13 cellular contexts compared by ENCODE assay signal in the genomic region with DNA sequence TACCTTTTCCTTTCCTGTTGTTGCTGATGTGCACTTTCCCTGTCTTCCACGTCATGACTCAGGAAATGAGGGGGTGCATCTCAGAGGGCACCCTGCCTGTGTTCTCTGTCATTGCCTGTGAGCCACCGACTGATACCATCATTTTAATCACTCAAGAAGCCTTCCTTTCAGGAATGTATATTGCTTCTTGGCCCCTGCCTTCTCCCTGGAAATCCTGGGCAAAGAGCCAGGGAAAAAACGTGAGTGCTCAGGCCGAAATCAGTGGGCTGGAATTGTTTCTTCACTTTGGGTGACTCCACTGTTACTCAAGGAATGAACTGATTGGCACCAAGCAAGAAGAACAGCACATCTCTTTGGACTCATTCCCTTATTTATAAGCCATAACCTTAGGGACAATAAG.
A peak's percentile ranks its signal among the peaks of the same experiment; 100 is the strongest.
DNase-seq lines count a peak whose midpoint lies in the region; ATAC-seq and TF ChIP-seq lines count a peak whose summit lies in the region.
"Had no signal": no experiment of that assay in that cellular context is flagged by ENCODE, and none has a peak within 500 bp of the region (broad histone marks: within the 10 kb centered on the region; RNA-seq: fewer than 3 reads in every experiment).

No MANE protein-coding gene starts in this region.

- H2AFZ ChIP-seq in ACC112 (ENCODE audit: low read length, unreplicated experiment), result no peak overlapping the region
- no peak overlapping the region for H2AFZ ChIP-seq in GM23248

- ATAC-seq in foreskin keratinocyte, result peak; percentile 71

- H3K9ac ChIP-seq in GM23248, result no peak overlapping the region

- TF ChIP-seq POLR2A in testis (IDR thresholded peaks at IDR 0.05), result no peak

- peak; percentile 95 for DNase-seq in GM23248
- peak; percentile 21 for DNase-seq in T1000 (lab: John Stamatoyannopoulos, UW)
- DNase-seq in foreskin keratinocyte, result peak; percentile 76 to 90
- DNase-seq in 8988T, result no peak
- DNase-seq in NCI-H524 treated with DMSO at 0.1 percent for 48 hours (lab: John Stamatoyannopoulos, UW), result no peak
- DNase-seq in testis, result no peak
- DNase-seq in KBM-7, result no peak
- DNase-seq: activated CD4-positive, alpha-beta T cell treated with anti-CD3 and anti-CD28 coated beads for 1 hour; activated effector memory CD4-positive, alpha-beta T cell treated with anti-CD3 and anti-CD28 coated beads, Interleukin-2, amount 50 U/mL, for 16 hours; CD8-positive, alpha-beta memory T cell; NCI-H2081 treated with DMSO at 0.1 percent for 48 hours; Peyer's patch had no signal

- H3K27ac ChIP-seq in ACC112 (ENCODE audit: low read depth, low read length), result peak overlapping the region; percentile 76
- peak overlapping the region; percentile 76 for H3K27ac ChIP-seq in GM23248
- peak overlapping the region; percentile 85 for H3K27ac ChIP-seq in foreskin keratinocyte
- H3K27ac ChIP-seq in testis, result no peak overlapping the region
- H3K27ac ChIP-seq: Peyer's patch had no signal

- H3K36me3 ChIP-seq in ACC112 (ENCODE audit: insufficient read depth, low read length) (no peaks in the 10 kb centered on the region), GM23248 (ENCODE audit: low read depth) (no peaks in the 10 kb centered on the region), testis (ENCODE audit: low read depth, missing control alignments) (no peaks in the 10 kb centered on the region)
- H3K36me3 ChIP-seq: Peyer's patch had no signal

- H3F3A ChIP-seq in GM23248 (ENCODE audit: insufficient read depth), result peaks cover 51% of the 10 kb centered on the region

- H3K9me3 ChIP-seq in GM23248 (ENCODE audit: low read depth) (no peaks in the 10 kb centered on the region), testis (no peaks in the 10 kb centered on the region)
- H3K9me3 ChIP-seq: Peyer's patch had no signal

- H3K4me2 ChIP-seq in GM23248 (ENCODE audit: unreplicated experiment), result peak overlapping the region; percentile 74

- H3K27me3 ChIP-seq in ACC112 (ENCODE audit: insufficient read depth, low read length) (no peaks in the 10 kb centered on the region), GM23248 (replicated peaks; ENCODE audit: insufficient read depth) (no peaks in the 10 kb centered on the region), foreskin keratinocyte (no peaks in the 10 kb centered on the region), testis (no peaks in the 10 kb centered on the region)
- H3K27me3 ChIP-seq: Peyer's patch had no signal

- peaks cover 47% of the 10 kb centered on the region for H3K4me1 ChIP-seq in ACC112 (ENCODE audit: control insufficient read depth, insufficient read depth, low read length, unreplicated experiment)
- H3K4me1 ChIP-seq in GM23248 (ENCODE audit: insufficient read depth), result peaks cover 41% of the 10 kb centered on the region
- peaks cover 25% of the 10 kb centered on the region for H3K4me1 ChIP-seq in foreskin keratinocyte
- H3K4me1 ChIP-seq in testis, result peaks cover 26% of the 10 kb centered on the region

- intact Hi-C loops in testis (cut with DNase I; ENCODE audit: low total_unique reads), result no loop called here

- no peaks in the 10 kb centered on the region for H4K20me1 ChIP-seq in GM23248 (ENCODE audit: insufficient read depth)

- TF ChIP-seq CTCF in foreskin keratinocyte (conservative IDR thresholded peaks at IDR 0.05) (no peak), testis (IDR thresholded peaks at IDR 0.05) (no peak)

- peak overlapping the region; percentile 12; the same call in 1 of the 2 replicates for H3K4me3 ChIP-seq in ACC112 (ENCODE audit: low read depth, low read length)
- peak overlapping the region; percentile 3; the same call in 1 of the 2 replicates for H3K4me3 ChIP-seq in GM23248
- no peak overlapping the region for H3K4me3 ChIP-seq in testis
- H3K4me3 ChIP-seq: Peyer's patch had no signal

- 0% methylated on average over 4 of the region's 4 CpGs for WGBS in GM23248 (ENCODE audit: low coverage in 1 of 2, low lambda C conversion rate in 2 of 2, missing lambda C conversion rate in 2 of 2), 2 experiments
- WGBS in testis, 2 donors, result 33 to 36% methylated on average over 4 of the region's 4 CpGs

- no peaks in the 10 kb centered on the region for H3K9me2 ChIP-seq in GM23248 (ENCODE audit: insufficient read depth)

- H3K79me2 ChIP-seq in ACC112 (ENCODE audit: control insufficient read depth, insufficient read depth, low read length, unreplicated experiment) (no peaks in the 10 kb centered on the region), GM23248 (ENCODE audit: insufficient read depth) (no peaks in the 10 kb centered on the region)

- in situ Hi-C loops in GM23248 (cut with MboI), result no loop called here
- in situ Hi-C loops in KBM-7 (cut with MboI; ENCODE audit: low pct_unique_long_range_greater_than_20kb, low sequenced_read_pairs), result no loop called here

Comparison
In these comparisons a context has a peak if more than half of its experiments do, and no peak if none do; other contexts are left out.
1. H3K27ac ChIP-seq: peak in ACC112 (single experiment), GM23248 (single experiment) and foreskin keratinocyte (single experiment); none in testis (0 of 2).
2. H3K4me3 ChIP-seq: peak in ACC112 (single experiment) and GM23248 (single experiment); none in testis (0 of 2).
3. DNase-seq: peak in GM23248 (single experiment), T1000 (single experiment) and foreskin keratinocyte (2 of 2); none in 8988T (single experiment), NCI-H524 treated with DMSO at 0.1 percent for 48 hours (single experiment), testis (single experiment) and KBM-7 (single experiment).